In genomic region chr12:108604208-108604941, GRCh38 we compare ENCODE assay signal across 33 cellular contexts. TPM values are rescaled to one million over a fixed set of nuclear protein-coding genes. Genes with fewer than 3 reads are reported as not detected.
DNase-seq lines count a peak whose midpoint lies in the region; ATAC-seq and TF ChIP-seq lines count a peak whose summit lies in the region.
"Had no signal": no experiment of that assay in that cellular context is flagged by ENCODE, and none has a peak within 500 bp of the region (broad histone marks: within the 10 kb centered on the region; RNA-seq: fewer than 3 reads in every experiment).

No MANE protein-coding gene starts in this region.

- H3K4me3 Mint-ChIP-seq in stimulated activated memory B cell treated with anti-CD40 and anti-IgM and Interleukin-4, amounts not matched to agents 10 μg/mL and 1 μg/mL and 100 μg/mL, for 72 hours = no peak overlapping the region
- H3K4me3 Mint-ChIP-seq: brain; natural killer cell treated with Interleukin-12 subunit alpha and Interleukin-12 subunit beta and Interleukin-15 and Interleukin-18, amount 100 ng/mL, for 72 hours had no signal

- intact Hi-C loops in PC-3 (cut with micrococcal nuclease) = no loop called here

- H3K27me3 ChIP-seq in PC-3 (ENCODE audit: low read length) = no peaks in the 10 kb centered on the region
- no peaks in the 10 kb centered on the region for H3K27me3 ChIP-seq in mesenchymal stem cell (ENCODE audit: control insufficient read depth in 1 of 2, insufficient read depth in 1 of 2, low read length in 2 of 2)
- no peaks in the 10 kb centered on the region for H3K27me3 ChIP-seq in MG63
- H3K27me3 ChIP-seq: adrenal gland, BE2C had no signal

- no peaks in the 10 kb centered on the region for H3K79me1 ChIP-seq in mesenchymal stem cell (replicated peaks; ENCODE audit: low read length, poor library complexity, severe bottlenecking)

- CTCF ChIA-PET in PC-3 (lab: Charles Lee) = interaction anchor here (0.7 kb wide), 1 partner anchor 13 kb away, joined by 5 read pairs; no protein-coding TSS in a partner anchor

- no peak overlapping the region for H3K18ac ChIP-seq in mesenchymal stem cell (ENCODE audit: low read depth in 1 of 2, low read length in 2 of 2)

- H3K4ac ChIP-seq in mesenchymal stem cell (ENCODE audit: low read depth in 1 of 2, low read length in 2 of 2) = peak overlapping the region in 1 of 2 experiments; percentile 42

- H3K23ac ChIP-seq in mesenchymal stem cell (ENCODE audit: low read length in 2 of 2) = no peak overlapping the region

- peak overlapping the region; percentile 66 for H3K27ac Mint-ChIP-seq in stimulated activated memory B cell treated with anti-CD40 and anti-IgM and Interleukin-4, amounts not matched to agents 10 μg/mL and 1 μg/mL and 100 μg/mL, for 72 hours
- H3K27ac Mint-ChIP-seq: progenitor cell of endocrine pancreas had no signal

- no peaks in the 10 kb centered on the region for H3K79me2 ChIP-seq in PC-3 (ENCODE audit: low read length)

- H2BK120ac ChIP-seq in mesenchymal stem cell (ENCODE audit: low read depth, low read length) = no peak overlapping the region

- POLR2A ChIA-PET in PC-3 (lab: Charles Lee; ENCODE audit: unreplicated experiment) = no interaction called here

- DNase-seq in NCI-H748 (lab: John Stamatoyannopoulos, UW; ENCODE audit: unreplicated experiment) (peak; percentile 42), NCI-H748 treated with DMSO at 0.1 percent for 48 hours (lab: John Stamatoyannopoulos, UW) (no peak), PC-3 (no peak), mesenchymal stem cell (no peak), NCI-H2081 (lab: John Stamatoyannopoulos, UW) (no peak), MG63 (no peak), KBM-7 (no peak)
- DNase-seq: activated CD4-positive, alpha-beta T cell treated with anti-CD3 and anti-CD28 coated beads for 4 hours; activated CD8-positive, alpha-beta memory T cell treated with anti-CD3 and anti-CD28 coated beads for 24 hours; activated gamma-delta T cell treated with Interleukin-2 at 50 U/mL for 16 hours; BE2C; DMS153; effector CD4-positive, alpha-beta T cell; GF-D8; glutamatergic neuron; H7; NCI-H1105 treated with DMSO at 0.1 percent for 48 hours; NCI-H1930; SHP77; stimulated activated CD4-positive, alpha-beta T cell treated with anti-CD3 and anti-CD28 coated beads, Interleukin-15, amount 100 ng/mL, for 24 hours; stimulated activated naive CD4-positive, alpha-beta T cell treated with Interleukin-2 at 50 U/mL for 16 hours had no signal

- H4K20me1 ChIP-seq in PC-3 (ENCODE audit: low read length) = no peaks in the 10 kb centered on the region

- H2AK5ac ChIP-seq in mesenchymal stem cell (ENCODE audit: low read length, severe bottlenecking) = no peak overlapping the region

- ATAC-seq in PC-3 = peak; percentile 44
- no peak for ATAC-seq in stimulated activated memory B cell treated with anti-CD40 and anti-IgM and Interleukin-4, amounts not matched to agents 10 μg/mL and 1 μg/mL and 100 μg/mL, for 72 hours
- ATAC-seq: Panc1, sciatic nerve had no signal

- 70% methylated on average over 14 of the region's 14 CpGs for WGBS in mesenchymal stem cell

- no TSS peak for BruUV-seq in PC-3 (replicated peaks; lab: Mats Ljungman, UMichigan)

- H3K4me1 ChIP-seq in PC-3 (ENCODE audit: insufficient read depth, low read length) (no peaks in the 10 kb centered on the region), mesenchymal stem cell (ENCODE audit: control insufficient read depth, insufficient read depth, low read depth, low read length) (peaks cover 23% of the 10 kb centered on the region)
- H3K4me1 ChIP-seq: BE2C had no signal

- H3K4me3 ChIP-seq in PC-3 (ENCODE audit: low read length) (no peak overlapping the region), mesenchymal stem cell (ENCODE audit: insufficient read depth in 1 of 2, low read depth in 1 of 2, low read length in 2 of 2) (no peak overlapping the region), MG63 (no peak overlapping the region)
- H3K4me3 ChIP-seq: adrenal gland had no signal

- no peak for TF ChIP-seq CTCF in PC-3 (conservative IDR thresholded peaks at IDR 0.05; ENCODE audit: low read depth, low read length)

- no peak overlapping the region; the same call in 1 of the 2 replicates for H2AFZ ChIP-seq in PC-3 (ENCODE audit: low read length)
- no peak overlapping the region for H2AFZ ChIP-seq in mesenchymal stem cell (ENCODE audit: low read depth, low read length)

- H3K9me3 ChIP-seq in PC-3 (ENCODE audit: low read length) (no peaks in the 10 kb centered on the region), mesenchymal stem cell (ENCODE audit: control insufficient read depth, low read length) (no peaks in the 10 kb centered on the region), MG63 (no peaks in the 10 kb centered on the region)
- H3K9me3 ChIP-seq: adrenal gland, BE2C had no signal

- in situ Hi-C loops in KBM-7 (cut with MboI; ENCODE audit: low pct_unique_long_range_greater_than_20kb, low sequenced_read_pairs) = no loop called here

- no peaks in the 10 kb centered on the region for H3K9me2 ChIP-seq in PC-3 (replicated peaks; ENCODE audit: low read length)

- H4K91ac ChIP-seq in mesenchymal stem cell (ENCODE audit: low read length) = peak overlapping the region; percentile 72

- H3K4me2 ChIP-seq in PC-3 (ENCODE audit: low read length) (no peak overlapping the region), mesenchymal stem cell (ENCODE audit: low read length, poor library complexity, severe bottlenecking) (no peak overlapping the region)

- H3K27ac ChIP-seq in PC-3 (ENCODE audit: low read length) = no peak overlapping the region
- no peak overlapping the region for H3K27ac ChIP-seq in mesenchymal stem cell (ENCODE audit: low read length, poor library complexity, severe bottlenecking)
- H3K27ac ChIP-seq: adrenal gland had no signal

- peaks cover 5% of the 10 kb centered on the region for H3K9me3 Mint-ChIP-seq in stimulated activated memory B cell treated with anti-CD40 and anti-IgM and Interleukin-4, amounts not matched to agents 10 μg/mL and 1 μg/mL and 100 μg/mL, for 72 hours
- H3K9me3 Mint-ChIP-seq: natural killer cell treated with Interleukin-12 subunit alpha and Interleukin-12 subunit beta and Interleukin-15 and Interleukin-18, amount 100 ng/mL, for 72 hours had no signal

- H3K36me3 ChIP-seq in PC-3 (ENCODE audit: low read depth, low read length) (no peaks in the 10 kb centered on the region), mesenchymal stem cell (ENCODE audit: control insufficient read depth in 1 of 2, insufficient read depth in 2 of 2, low read depth in 1 of 2, low read length in 2 of 2) (no peaks in the 10 kb centered on the region), MG63 (no peaks in the 10 kb centered on the region)
- H3K36me3 ChIP-seq: adrenal gland, BE2C had no signal

- peak overlapping the region; percentile 12 to 45 for H2BK12ac ChIP-seq in mesenchymal stem cell (ENCODE audit: low read length in 2 of 2)

- H4K8ac ChIP-seq in mesenchymal stem cell (ENCODE audit: low read length) = no peak overlapping the region

- H3K9ac ChIP-seq in PC-3 (ENCODE audit: low read length) (no peak overlapping the region), mesenchymal stem cell (ENCODE audit: low read length) (peak overlapping the region; percentile 12)

- peaks cover 19% of the 10 kb centered on the region for H3K4me1 Mint-ChIP-seq in stimulated activated memory B cell treated with anti-CD40 and anti-IgM and Interleukin-4, amounts not matched to agents 10 μg/mL and 1 μg/mL and 100 μg/mL, for 72 hours

- H2BK5ac ChIP-seq in mesenchymal stem cell (ENCODE audit: low read depth, low read length, poor library complexity, severe bottlenecking) = no peak overlapping the region

- no peak overlapping the region for H3K14ac ChIP-seq in mesenchymal stem cell (ENCODE audit: low read length in 2 of 2)

- no peaks in the 10 kb centered on the region for H3K36me3 Mint-ChIP-seq in stimulated activated memory B cell treated with anti-CD40 and anti-IgM and Interleukin-4, amounts not matched to agents 10 μg/mL and 1 μg/mL and 100 μg/mL, for 72 hours
- H3K36me3 Mint-ChIP-seq: brain; natural killer cell treated with Interleukin-12 subunit alpha and Interleukin-12 subunit beta and Interleukin-15 and Interleukin-18, amount 100 ng/mL, for 72 hours had no signal

- peaks cover 17% of the 10 kb centered on the region for H3K27me3 Mint-ChIP-seq in stimulated activated memory B cell treated with anti-CD40 and anti-IgM and Interleukin-4, amounts not matched to agents 10 μg/mL and 1 μg/mL and 100 μg/mL, for 72 hours

- no peaks in the 10 kb centered on the region for H3F3A ChIP-seq in PC-3 (ENCODE audit: low read length, unreplicated experiment)

- H2BK15ac ChIP-seq in mesenchymal stem cell (ENCODE audit: low read depth, poor library complexity, severe bottlenecking) = peak overlapping the region; percentile 84

RNA-seq across cellular contexts. Expression of gene TMEM119, which starts 6.5 kb away (rescaled TPM):
- not detected in 2 replicates for total RNA-seq in PC-3 (2014; rRNA removed)
- 108 TPM for polyA plus RNA-seq in mesenchymal stem cell (2013, experiment 1 of 2)
- 109 TPM for polyA plus RNA-seq in mesenchymal stem cell (2013, experiment 2 of 2)
- total RNA-seq in MG63 (2014; rRNA removed; shearing (Covaris generic); ENCODE audit: low replicate concordance) = 24.2 and 31.2 TPM in 2 replicates
- total RNA-seq: A673; HT-29; MCF 10A; natural killer cell treated with Interleukin-12 subunit alpha and Interleukin-12 subunit beta and Interleukin-15 and Interleukin-18, amount 100 ng/mL, for 72 hours; NCI-H460; progenitor cell of endocrine pancreas had no signal
- polyA plus RNA-seq: keratinocyte had no signal

RNA-seq across cellular contexts. Expression of gene SELPLG, which starts 29.3 kb away (rescaled TPM):
- total RNA-seq in PC-3 (2014; rRNA removed) = 0.63 and 0.73 TPM in 2 replicates
- polyA plus RNA-seq in mesenchymal stem cell (2013, experiment 1 of 2) = 2.0 TPM
- polyA plus RNA-seq in mesenchymal stem cell (2013, experiment 2 of 2) = 2.2 TPM
- 0.39 and 2.5 TPM in 2 replicates for total RNA-seq in MG63 (2014; rRNA removed; shearing (Covaris generic); ENCODE audit: low replicate concordance)
- total RNA-seq: HT-29, NCI-H460, progenitor cell of endocrine pancreas had no signal

RNA-seq across cellular contexts. Expression of gene ISCU, which starts 42.0 kb away (rescaled TPM):
- total RNA-seq in PC-3 (2014; rRNA removed) = 120 and 181 TPM in 2 replicates
- polyA plus RNA-seq in mesenchymal stem cell (2013, experiment 1 of 2) = 128 TPM
- 129 TPM for polyA plus RNA-seq in mesenchymal stem cell (2013, experiment 2 of 2)
- total RNA-seq in MG63 (2014; rRNA removed; shearing (Covaris generic); ENCODE audit: low replicate concordance) = 130 and 156 TPM in 2 replicates

RNA-seq across cellular contexts. Expression of gene SART3, which starts 43.4 kb away (rescaled TPM):
- total RNA-seq in PC-3 (2014; rRNA removed) = 148 and 165 TPM in 2 replicates
- 15.8 TPM for polyA plus RNA-seq in mesenchymal stem cell (2013, experiment 1 of 2)
- 15.4 TPM for polyA plus RNA-seq in mesenchymal stem cell (2013, experiment 2 of 2)
- 27.6 and 62.9 TPM in 2 replicates for total RNA-seq in MG63 (2014; rRNA removed; shearing (Covaris generic); ENCODE audit: low replicate concordance)

Comparison
In these comparisons a context has a peak if more than half of its experiments do, and no peak if none do; other contexts are left out.
1. RNA of gene TMEM119, which starts 6.5 kb away (total RNA-seq): 24.2 to 31.2 TPM in MG63; not detected in PC-3; every median in the first group is over 10 times any median in the second.